Comparison of ENCODE assay signal across 21 cellular contexts in the genomic region with DNA sequence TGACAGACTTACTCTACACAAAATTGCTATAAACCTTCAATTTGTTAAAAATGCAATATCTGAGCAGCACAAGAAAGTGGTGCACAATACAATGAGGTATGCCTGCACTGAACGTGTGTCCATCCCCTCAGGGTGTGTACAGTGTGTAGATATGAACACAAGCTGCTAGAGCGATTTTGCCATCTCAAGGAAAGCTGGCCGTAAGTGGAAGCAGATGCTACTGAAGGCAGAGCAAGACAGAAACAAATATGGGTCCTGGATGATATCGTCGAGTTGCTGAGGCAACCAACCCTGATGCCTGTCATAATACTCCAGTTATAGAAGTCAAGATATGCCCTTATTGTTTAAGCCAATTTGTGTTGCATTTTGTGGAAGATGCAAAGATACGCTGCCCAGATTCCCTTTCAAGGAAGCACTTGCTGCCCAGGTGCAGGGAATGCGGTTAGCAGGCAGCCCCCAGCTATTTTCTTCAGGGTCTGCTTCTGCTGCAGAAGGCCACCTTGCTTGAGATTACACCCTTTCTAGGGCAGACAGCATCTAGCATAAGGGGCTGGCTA. TPM values are rescaled to one million over a fixed set of nuclear protein-coding genes. Genes with fewer than 3 reads are reported as not detected.
DNase-seq lines count a peak whose midpoint lies in the region; FAIRE-seq and TF ChIP-seq lines count a peak whose summit lies in the region.
"Had no signal": no experiment of that assay in that cellular context is flagged by ENCODE, and none has a peak within 500 bp of the region (broad histone marks: within the 10 kb centered on the region; RNA-seq: fewer than 3 reads in every experiment).

No MANE protein-coding gene starts in this region.

- H3K9me3 ChIP-seq in tibial artery: no peaks in the 10 kb centered on the region
- H3K9me3 ChIP-seq: A549 had no signal

- H3K27me3 ChIP-seq in bronchial epithelial cell (ENCODE audit: control insufficient read depth, insufficient read depth, low read length) (no peaks in the 10 kb centered on the region), tibial artery (peaks cover 0 to 20% of the 10 kb centered on the region in 2 donors)
- H3K27me3 ChIP-seq: BLaER1 treated with 17β-estradiol and CSF1 and Interleukin-3, amounts not matched to agents 10 nM and 100 nM had no signal

- H3K27me3 Mint-ChIP-seq in activated CD4-positive, alpha-beta T cell treated with anti-CD3 and anti-CD28 coated beads, Interleukin-2, amount 10 ng/mL, durations not matched to agents 24 days and 14 days: peaks cover 16% of the 10 kb centered on the region
- H3K27me3 Mint-ChIP-seq in activated CD4-positive, alpha-beta T cell treated with anti-CD3 and anti-CD28 coated beads, Interleukin-2, amount 10 ng/mL, durations not matched to agents 7 days and 5 days: peaks cover 5% of the 10 kb centered on the region

- peak; percentile 73 for FAIRE-seq in bronchial epithelial cell (lab: Jason Lieb, UNC)
- FAIRE-seq: A549, D721Med, G401.6, GM12891, HepG2 had no signal

- H3K4me1 Mint-ChIP-seq in activated CD4-positive, alpha-beta T cell treated with anti-CD3 and anti-CD28 coated beads, Interleukin-2, amount 10 ng/mL, durations not matched to agents 24 days and 14 days: peaks cover 18% of the 10 kb centered on the region
- H3K4me1 Mint-ChIP-seq in activated CD4-positive, alpha-beta T cell treated with anti-CD3 and anti-CD28 coated beads, Interleukin-2, amount 10 ng/mL, durations not matched to agents 7 days and 5 days: peaks cover 28% of the 10 kb centered on the region

- H3K27ac Mint-ChIP-seq in activated CD4-positive, alpha-beta T cell treated with anti-CD3 and anti-CD28 coated beads, Interleukin-2, amount 10 ng/mL, durations not matched to agents 24 days and 14 days: no peak overlapping the region
- no peak overlapping the region for H3K27ac Mint-ChIP-seq in activated CD4-positive, alpha-beta T cell treated with anti-CD3 and anti-CD28 coated beads, Interleukin-2, amount 10 ng/mL, durations not matched to agents 7 days and 5 days
- H3K27ac Mint-ChIP-seq: CD8-positive, alpha-beta T cell; GM23338; HFFc6; IgD-negative memory B cell had no signal

- no peak overlapping the region for H3K27ac ChIP-seq in tibial artery
- H3K27ac ChIP-seq in RWPE1: no peak overlapping the region
- H3K27ac ChIP-seq: 22Rv1; A549; BLaER1 treated with 17β-estradiol and CSF1 and Interleukin-3, amounts not matched to agents 10 nM and 100 nM had no signal

- no peak overlapping the region for H3K4me3 ChIP-seq in bronchial epithelial cell (ENCODE audit: low read depth, low read length)
- no peak overlapping the region for H3K4me3 ChIP-seq in tibial artery
- H3K4me3 ChIP-seq: A549; BLaER1 treated with 17β-estradiol and CSF1 and Interleukin-3, amounts not matched to agents 10 nM and 100 nM; GM23338 had no signal

- peaks cover 21% of the 10 kb centered on the region for H3K9me3 Mint-ChIP-seq in activated CD4-positive, alpha-beta T cell treated with anti-CD3 and anti-CD28 coated beads, Interleukin-2, amount 10 ng/mL, durations not matched to agents 24 days and 14 days
- H3K9me3 Mint-ChIP-seq in activated CD4-positive, alpha-beta T cell treated with anti-CD3 and anti-CD28 coated beads, Interleukin-2, amount 10 ng/mL, durations not matched to agents 7 days and 5 days: peaks cover 7% of the 10 kb centered on the region
- H3K9me3 Mint-ChIP-seq: CD8-positive, alpha-beta T cell; GM23338; HFFc6 had no signal

- no peaks in the 10 kb centered on the region for H3K36me3 ChIP-seq in bronchial epithelial cell (ENCODE audit: control insufficient read depth, insufficient read depth, low read length)
- no peaks in the 10 kb centered on the region for H3K36me3 ChIP-seq in tibial artery
- H3K36me3 ChIP-seq: BLaER1 treated with 17β-estradiol and CSF1 and Interleukin-3, amounts not matched to agents 10 nM and 100 nM had no signal

- POLR2A ChIA-PET in activated CD4-positive, alpha-beta T cell treated with anti-CD3 and anti-CD28 coated beads, Interleukin-2, amount 10 ng/mL, durations not matched to agents 7 days and 5 days (lab: Charles Lee): no interaction called here
- POLR2A ChIA-PET in RWPE1 (lab: Yijun Ruan, JAX; ENCODE audit: low non-redundant PET): no interaction called here

- peaks cover 5% of the 10 kb centered on the region for H3K36me3 Mint-ChIP-seq in activated CD4-positive, alpha-beta T cell treated with anti-CD3 and anti-CD28 coated beads, Interleukin-2, amount 10 ng/mL, durations not matched to agents 24 days and 14 days (ENCODE audit: low read depth)
- peaks cover 7% of the 10 kb centered on the region for H3K36me3 Mint-ChIP-seq in activated CD4-positive, alpha-beta T cell treated with anti-CD3 and anti-CD28 coated beads, Interleukin-2, amount 10 ng/mL, durations not matched to agents 7 days and 5 days (ENCODE audit: low read depth)

- intact Hi-C loops in activated CD4-positive, alpha-beta T cell treated with anti-CD3 and anti-CD28 coated beads, Interleukin-2, amount 10 ng/mL, durations not matched to agents 24 days and 14 days (cut with micrococcal nuclease): loop anchor here (5.0 to 10.0 kb wide), 2 partner anchors 53 to 405 kb away; no protein-coding TSS in a partner anchor
- intact Hi-C loops in tibial artery (cut with DNase I; ENCODE audit: low total_unique reads): no loop called here

- CTCF ChIA-PET in activated CD4-positive, alpha-beta T cell treated with anti-CD3 and anti-CD28 coated beads, Interleukin-2, amount 10 ng/mL, durations not matched to agents 7 days and 5 days (lab: Charles Lee): interaction anchor here (0.8 kb wide), 1 partner anchor 399 kb away, joined by 3 read pairs; no protein-coding TSS in a partner anchor
- CTCF ChIA-PET in RWPE1 (lab: Yijun Ruan, JAX): interaction anchor here (0.8 kb wide), 1 partner anchor 307 kb away, joined by 9 read pairs; a partner anchor contains a TSS

- H3K4me1 ChIP-seq in tibial artery: peaks cover 0 to 10% (median 7%) of the 10 kb centered on the region in 4 donors

- peak; percentile 50 for DNase-seq in activated CD4-positive, alpha-beta T cell treated with anti-CD3 and anti-CD28 coated beads, Interleukin-2, amount 10 ng/mL, durations not matched to agents 24 days and 14 days
- DNase-seq in activated CD4-positive, alpha-beta T cell treated with anti-CD3 and anti-CD28 coated beads, Interleukin-2, amount 10 ng/mL, durations not matched to agents 7 days and 5 days: no peak
- DNase-seq in SK-N-DZ (ENCODE audit: low spot score) (peak; percentile 36), bronchial epithelial cell (ENCODE audit: low read depth) (no peak), tibial artery (no peak), RWPE1 (ENCODE audit: low spot score) (no peak), ecto neural progenitor cell (ENCODE audit: low spot score) (no peak)
- DNase-seq in activated effector memory CD4-positive, alpha-beta T cell treated with Interleukin-2 at 50 U/mL for 16 hours: no peak
- DNase-seq: CD8-positive, alpha-beta T cell; COR-L47; H7; HFFc6 had no signal

- H3K4me3 Mint-ChIP-seq in activated CD4-positive, alpha-beta T cell treated with anti-CD3 and anti-CD28 coated beads, Interleukin-2, amount 10 ng/mL, durations not matched to agents 24 days and 14 days: no peak overlapping the region
- H3K4me3 Mint-ChIP-seq in activated CD4-positive, alpha-beta T cell treated with anti-CD3 and anti-CD28 coated beads, Interleukin-2, amount 10 ng/mL, durations not matched to agents 7 days and 5 days: no peak overlapping the region
- H3K4me3 Mint-ChIP-seq: CD8-positive, alpha-beta T cell; GM23338; HFFc6 had no signal

- TF ChIP-seq CTCF in bronchial epithelial cell (IDR thresholded peaks at IDR 0.05; ENCODE audit: insufficient read depth, low read length, severe bottlenecking) (no peak), tibial artery (IDR thresholded peaks at IDR 0.05) (no peak), RWPE1 (conservative IDR thresholded peaks at IDR 0.05; ENCODE audit: low read depth) (no peak)

RNA-seq across cellular contexts. Expression of a gene that starts 25.8 kb away (rescaled TPM):
- total RNA-seq in activated CD4-positive, alpha-beta T cell treated with anti-CD3 and anti-CD28 coated beads, Interleukin-2, amount 10 ng/mL, durations not matched to agents 24 days and 14 days: 2.1 and 2.4 TPM in 2 replicates
- total RNA-seq in activated CD4-positive, alpha-beta T cell treated with anti-CD3 and anti-CD28 coated beads, Interleukin-2, amount 10 ng/mL, durations not matched to agents 7 days and 5 days: 1 to 10 TPM; 2.0 to 2.2 TPM
- 3.0 and 3.1 TPM in 2 replicates for polyA plus RNA-seq in SK-N-DZ (2014; cell fraction: cytosol; rRNA removed)
- 3.7 and 6.5 TPM in 2 replicates for polyA plus RNA-seq in SK-N-DZ (2014; cell fraction: nucleus; rRNA removed)
- total RNA-seq in bronchial epithelial cell: 1.3 and 2.7 TPM in 2 replicates

Comparison
In these comparisons a context has a peak if more than half of its experiments do, and no peak if none do; other contexts are left out.
1. DNase-seq: peak in activated CD4-positive, alpha-beta T cell treated with anti-CD3 and anti-CD28 coated beads, Interleukin-2, amount 10 ng/mL, durations not matched to agents 24 days and 14 days (single experiment) and SK-N-DZ (single experiment); none in activated CD4-positive, alpha-beta T cell treated with anti-CD3 and anti-CD28 coated beads, Interleukin-2, amount 10 ng/mL, durations not matched to agents 7 days and 5 days (single experiment), bronchial epithelial cell (single experiment), tibial artery (0 of 2), activated effector memory CD4-positive, alpha-beta T cell treated with Interleukin-2 at 50 U/mL for 16 hours (single experiment), RWPE1 (single experiment) and ecto neural progenitor cell (single experiment).